Comparison of ENCODE assay signal across 21 cellular contexts in the genomic region with DNA sequence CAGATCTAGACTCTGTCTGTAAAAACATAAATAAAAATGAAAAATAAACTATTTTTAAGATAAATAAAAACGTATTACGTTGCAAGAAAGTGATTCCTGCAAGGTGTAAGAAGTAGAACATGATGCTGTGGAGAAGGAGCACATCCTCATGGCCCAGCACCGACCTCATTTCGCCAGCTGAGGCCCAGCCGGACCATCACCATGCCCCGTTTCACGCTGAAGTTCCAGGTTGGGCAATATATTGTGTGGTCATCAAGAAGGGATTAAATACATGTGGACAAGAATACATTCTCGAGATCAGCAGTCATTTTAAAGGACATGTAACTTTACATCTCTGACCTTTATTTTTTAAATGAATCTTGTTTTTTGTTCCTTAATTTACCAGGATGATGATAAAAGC.
"Had no signal": no experiment of that assay in that cellular context is flagged by ENCODE, and none has a peak within 500 bp of the region (broad histone marks: within the 10 kb centered on the region; RNA-seq: fewer than 3 reads in every experiment).

No MANE protein-coding gene starts in this region.

- H3K27ac ChIP-seq: HL-60, RWPE1 had no signal

- DNase-seq: KBM-7, MV-4-11, NCI-H1048, NCI-H1105, NCI-H1417, NCI-H1436 treated with DMSO at 0.1 percent for 48 hours, NCI-H1694 treated with DMSO at 0.1 percent for 48 hours, NCI-H1930, NCI-H2081, NCI-H2107, NCI-H2227 treated with DMSO at 0.1 percent for 48 hours, NCI-H510A, NCI-H524 treated with DMSO at 0.1 percent for 48 hours, NCI-H69, NCI-H774, PC-3, SHP77 had no signal

- ATAC-seq: Panc1, PC-3, SK-N-SH treated with all-trans-retinoic acid at 6 μM for 48 hours had no signal
